In genomic region chr10:103747193-103747865, GRCh38 we compare ENCODE assay signal across 16 cellular contexts.
DNase-seq lines count a peak whose midpoint lies in the region; ATAC-seq, FAIRE-seq and TF ChIP-seq lines count a peak whose summit lies in the region.
"Had no signal": no experiment of that assay in that cellular context is flagged by ENCODE, and none has a peak within 500 bp of the region (broad histone marks: within the 10 kb centered on the region; RNA-seq: fewer than 3 reads in every experiment).

No MANE protein-coding gene starts in this region.

- TF ChIP-seq POLR2A in H54 (IDR thresholded peaks at IDR 0.05; ENCODE audit: low read depth, low read length), result no peak

- intact Hi-C loops in CD4-positive, alpha-beta memory T cell (cut with micrococcal nuclease), result loop anchor here (5.0 kb wide), 1 partner anchor 35 kb away; no protein-coding TSS in a partner anchor
- intact Hi-C loops in PC-9 (cut with micrococcal nuclease; ENCODE audit: unreplicated experiment) (loop anchor here (2.0 kb wide), 1 partner anchor 33 kb away; no protein-coding TSS in a partner anchor), colonic mucosa (cut with DNase I) (no loop called here), left lung (cut with DNase I) (no loop called here)

- H3K36me3 ChIP-seq in CD4-positive, alpha-beta memory T cell (ENCODE audit: insufficient read depth, low read length), result no peaks in the 10 kb centered on the region
- H3K36me3 ChIP-seq in PC-9 (ENCODE audit: low read depth) (peaks cover 1% of the 10 kb centered on the region; the same call in 1 of the 2 replicates), colonic mucosa (no peaks in the 10 kb centered on the region), osteoblast (ENCODE audit: insufficient read depth, low read length) (no peaks in the 10 kb centered on the region), left lung (no peaks in the 10 kb centered on the region)
- H3K36me3 ChIP-seq: gastrocnemius medialis, lower lobe of right lung had no signal

- H3K79me2 ChIP-seq in PC-9 (ENCODE audit: low read depth) (no peaks in the 10 kb centered on the region), osteoblast (ENCODE audit: insufficient read depth, low read length) (no peaks in the 10 kb centered on the region)

- no peak overlapping the region for H3K4me3 ChIP-seq in CD4-positive, alpha-beta memory T cell (ENCODE audit: low read length in 2 of 2)
- H3K4me3 ChIP-seq in PC-9 (no peak overlapping the region), colonic mucosa (no peak overlapping the region), osteoblast (ENCODE audit: insufficient read depth, low read length) (no peak overlapping the region), left lung (no peak overlapping the region)
- H3K4me3 ChIP-seq: gastrocnemius medialis, lower lobe of right lung had no signal

- peak overlapping the region; percentile 26 for H3K27ac ChIP-seq in CD4-positive, alpha-beta memory T cell (ENCODE audit: low read depth, low read length)
- H3K27ac ChIP-seq in PC-9 (peak overlapping the region; percentile 85), colonic mucosa (peak overlapping the region; percentile 32), osteoblast (ENCODE audit: low read depth, low read length) (peak overlapping the region; percentile 61), left lung (no peak overlapping the region)
- H3K27ac ChIP-seq: lower lobe of right lung had no signal

- BruUV-seq in PC-9 (replicated peaks; lab: Mats Ljungman, UMichigan), result no TSS peak

- ATAC-seq in GM21381 (IDR thresholded peaks at IDR 0.05; ENCODE audit: unreplicated experiment) (no peak), left lung (no peak)
- ATAC-seq: gastrocnemius medialis had no signal

- no peak for FAIRE-seq in H54 (lab: Jason Lieb, UNC)
- FAIRE-seq: HTR-8/SVneo had no signal

- CTCF ChIA-PET in CD4-positive, alpha-beta memory T cell (lab: Charles Lee; ENCODE audit: partially characterized antibody), result interaction anchor here (1.0 to 9.6 kb wide), 6 partner anchors 17 to 111 kb away, joined by 3 to 88 read pairs (median 6); partner anchors contain the start of gene SH3PXD2A
- CTCF ChIA-PET in PC-9 (lab: Charles Lee), result interaction anchor here (0.7 kb wide), 1 partner anchor 79 kb away, joined by 7 read pairs; no protein-coding TSS in a partner anchor

- H4K20me1 ChIP-seq in PC-9 (ENCODE audit: insufficient read depth), result no peaks in the 10 kb centered on the region
- H4K20me1 ChIP-seq in osteoblast (ENCODE audit: insufficient read depth, low read length), result no peaks in the 10 kb centered on the region

- TF ChIP-seq CTCF in PC-9 (conservative IDR thresholded peaks at IDR 0.05) (no peak), colonic mucosa (IDR thresholded peaks at IDR 0.05) (no peak), osteoblast (IDR thresholded peaks at IDR 0.05; ENCODE audit: extremely low read depth, low read depth, low read length) (no peak), left lung (IDR thresholded peaks at IDR 0.05) (no peak)

- peak overlapping the region; percentile 29 to 92 (median 81) for H3K27ac Mint-ChIP-seq in CD4-positive, alpha-beta memory T cell
- H3K27ac Mint-ChIP-seq: activated naive CD8-positive, alpha-beta T cell had no signal

- H3K9me3 Mint-ChIP-seq in CD4-positive, alpha-beta memory T cell, result peaks cover 0 to 9% (median 2%) of the 10 kb centered on the region in 8 donors
- H3K9me3 Mint-ChIP-seq: nephron progenitor cell had no signal

- no peaks in the 10 kb centered on the region for H3K27me3 Mint-ChIP-seq in CD4-positive, alpha-beta memory T cell
- H3K27me3 Mint-ChIP-seq: activated naive CD8-positive, alpha-beta T cell had no signal

- H3K4me3 Mint-ChIP-seq in CD4-positive, alpha-beta memory T cell, result peak overlapping the region in 7 of 8 donors; percentile 12 to 74 (median 67)
- H3K4me3 Mint-ChIP-seq: activated naive CD8-positive, alpha-beta T cell; nephron progenitor cell had no signal

- peaks cover 45% of the 10 kb centered on the region for H3K4me1 ChIP-seq in CD4-positive, alpha-beta memory T cell (ENCODE audit: insufficient read depth, low read length)
- H3K4me1 ChIP-seq in PC-9 (replicated peaks; ENCODE audit: insufficient read depth), result peaks cover 55% of the 10 kb centered on the region
- H3K4me1 ChIP-seq in colonic mucosa, result peaks cover 12% of the 10 kb centered on the region
- peaks cover 15% of the 10 kb centered on the region for H3K4me1 ChIP-seq in osteoblast (ENCODE audit: insufficient read depth, low read length)
- peaks cover 0 to 9% of the 10 kb centered on the region in 2 donors for H3K4me1 ChIP-seq in left lung

- H2AFZ ChIP-seq in PC-9, result no peak overlapping the region
- peak overlapping the region; percentile 77 for H2AFZ ChIP-seq in osteoblast (ENCODE audit: low read length)

- H3K4me2 ChIP-seq in PC-9 (peak overlapping the region; percentile 77), osteoblast (ENCODE audit: insufficient read depth, low read length) (no peak overlapping the region)

- DNase-seq in CD4-positive, alpha-beta memory T cell, result no peak
- peak in 1 of 2 experiments; percentile 32 for DNase-seq in PC-9
- no peak for DNase-seq in colonic mucosa
- DNase-seq in osteoblast (ENCODE audit: insufficient read length, low spot score, missing footprints), result peak; percentile 84
- no peak for DNase-seq in amygdala (lab: John Stamatoyannopoulos, UW)
- DNase-seq in left lung, result no peak
- DNase-seq in H54 (ENCODE audit: insufficient read length, low spot score), result no peak
- DNase-seq: caudate nucleus; effector memory CD4-positive, alpha-beta T cell; gastrocnemius medialis; lower lobe of right lung; nephron progenitor cell; SHP77 had no signal

- H3K36me3 Mint-ChIP-seq in CD4-positive, alpha-beta memory T cell, result no peaks in the 10 kb centered on the region

- peaks cover 0 to under 1% of the 10 kb centered on the region in 2 donors for H3K9me3 ChIP-seq in CD4-positive, alpha-beta memory T cell (ENCODE audit: control insufficient read depth in 1 of 2, low read length in 2 of 2)
- H3K9me3 ChIP-seq in PC-9 (ENCODE audit: insufficient read depth, low read depth) (peaks cover 3% of the 10 kb centered on the region), colonic mucosa (no peaks in the 10 kb centered on the region), osteoblast (ENCODE audit: low read depth, low read length) (no peaks in the 10 kb centered on the region), left lung (peaks cover 0 to 2% of the 10 kb centered on the region in 2 donors)
- H3K9me3 ChIP-seq: gastrocnemius medialis had no signal

- no peaks in the 10 kb centered on the region for H3K27me3 ChIP-seq in CD4-positive, alpha-beta memory T cell (ENCODE audit: insufficient read depth, low read length)
- no peaks in the 10 kb centered on the region for H3K27me3 ChIP-seq in PC-9 (ENCODE audit: insufficient read depth, low read depth)
- H3K27me3 ChIP-seq in colonic mucosa, result no peaks in the 10 kb centered on the region
- no peaks in the 10 kb centered on the region for H3K27me3 ChIP-seq in osteoblast (ENCODE audit: insufficient read depth, low read length)
- H3K27me3 ChIP-seq in left lung, result no peaks in the 10 kb centered on the region
- H3K27me3 ChIP-seq: gastrocnemius medialis had no signal

- peaks cover 39% of the 10 kb centered on the region for H3F3A ChIP-seq in PC-9 (ENCODE audit: insufficient read depth, low read depth)

- peaks cover 23 to 54% (median 38%) of the 10 kb centered on the region in 4 donors for H3K4me1 Mint-ChIP-seq in CD4-positive, alpha-beta memory T cell

- H3K9ac ChIP-seq in colonic mucosa (ENCODE audit: low read depth in 2 of 2, low read length in 2 of 2), result no peak overlapping the region

- no peaks in the 10 kb centered on the region for H3K9me2 ChIP-seq in PC-9 (ENCODE audit: insufficient read depth)

- POLR2A ChIA-PET in CD4-positive, alpha-beta memory T cell (lab: Charles Lee; ENCODE audit: partially characterized antibody), result interaction anchor here (0.9 to 14.0 kb wide), 10 partner anchors 10 to 107 kb away, joined by 3 to 168 read pairs (median 6); no protein-coding TSS in a partner anchor
- POLR2A ChIA-PET in PC-9 (lab: Charles Lee; ENCODE audit: unreplicated experiment), result no interaction called here

Comparison
In these comparisons a context has a peak if more than half of its experiments do, and no peak if none do; other contexts are left out.
1. H3K27ac ChIP-seq: peak in CD4-positive, alpha-beta memory T cell (single experiment), PC-9 (single experiment), colonic mucosa (single experiment) and osteoblast (single experiment); none in left lung (0 of 2).
2. intact Hi-C loops: an anchor here in CD4-positive, alpha-beta memory T cell (5.0 kb wide) and PC-9 (2.0 kb wide); none called in colonic mucosa and left lung.